8 cellular contexts compared by ENCODE assay signal in genomic region chr12:102119674-102120563, GRCh38. TPM values are rescaled to one million over a fixed set of nuclear protein-coding genes. Genes with fewer than 3 reads are reported as not detected.
A peak's percentile ranks its signal among the peaks of the same experiment; 100 is the strongest.
DNase-seq lines count a peak whose midpoint lies in the region; ATAC-seq and TF ChIP-seq lines count a peak whose summit lies in the region.

Gene NUP37, minus strand, starts transcription at chr12:102120114. Its CDS starts 1,596 bp downstream, at chr12:102118518.
Gene PARPBP, plus strand, starts transcription at chr12:102120183. Its CDS starts 3,706 bp downstream, at chr12:102123889.

- H3K27me3 ChIP-seq in left lung = no peaks in the 10 kb centered on the region

- TF ChIP-seq CTCF in left lung (IDR thresholded peaks at IDR 0.05) = no peak

- peaks cover 0 to 17% of the 10 kb centered on the region in 2 donors for H3K36me3 ChIP-seq in left lung

- peak within 1 kb of the TSS; percentile 80 to 83 for H3K27ac ChIP-seq in left lung

- peak; percentile 97 for ATAC-seq in GM19324 (IDR thresholded peaks at IDR 0.05; ENCODE audit: low FRiP score, unreplicated experiment)
- peak; percentile 89 for ATAC-seq in HG03469 (IDR thresholded peaks at IDR 0.05; ENCODE audit: unreplicated experiment)
- ATAC-seq in left lung = peak; percentile 100

- no peaks in the 10 kb centered on the region for H3K9me3 ChIP-seq in left lung

- intact Hi-C loops in left lung (cut with DNase I) = no loop called here

- DNase-seq in C1 segment of cervical spinal cord (lab: John Stamatoyannopoulos, UW) (peak; percentile 18 to 91 (median 78)), NCI-H69 (lab: John Stamatoyannopoulos, UW) (peak; percentile 97), dermis blood vessel endothelial cell (peak; percentile 94), left lung (peak; percentile 92 to 96)
- peak; percentile 88 for DNase-seq in activated CD4-positive, alpha-beta T cell treated with anti-CD3 and anti-CD28 coated beads, Interleukin-2, amount 50 U/mL, for 1 hour
- peak; percentile 83 to 86 for DNase-seq in stimulated activated CD4-positive, alpha-beta T cell treated with anti-CD3 and anti-CD28 coated beads, Interleukin-2, amount 100 ng/mL, for 48 hours

- peaks cover 0 to 21% of the 10 kb centered on the region in 2 donors for H3K4me1 ChIP-seq in left lung

- H3K4me3 ChIP-seq in left lung = peak within 1 kb of the TSS; percentile 60

RNA-seq across cellular contexts. Expression of gene NUP37, which starts in this region (rescaled TPM):
- total RNA-seq in dermis blood vessel endothelial cell = 45.4 and 80.8 TPM in 2 replicates
- 10 to 100 TPM; 22.7 to 26.2 TPM for total RNA-seq in left lung

RNA-seq across cellular contexts. Expression of gene PARPBP, which starts in this region (rescaled TPM):
- 7.0 and 23.4 TPM in 2 replicates for total RNA-seq in dermis blood vessel endothelial cell
- total RNA-seq in left lung = 1 to 10 TPM; 4.4 to 4.7 TPM

Comparison
In these comparisons a context has a peak if more than half of its experiments do, and no peak if none do; other contexts are left out.
1. Peak in every context shown above with its lines: DNase-seq, ATAC-seq, H3K4me3 ChIP-seq and H3K27ac ChIP-seq.